In genomic region chr9:111986035-111986556, GRCh38 we compare ENCODE assay signal across 15 cellular contexts.
DNase-seq lines count a peak whose midpoint lies in the region; ATAC-seq, FAIRE-seq and TF ChIP-seq lines count a peak whose summit lies in the region.
"Had no signal": no experiment of that assay in that cellular context is flagged by ENCODE, and none has a peak within 500 bp of the region (broad histone marks: within the 10 kb centered on the region; RNA-seq: fewer than 3 reads in every experiment).

No MANE protein-coding gene starts in this region.

- no peak overlapping the region for H3K23ac ChIP-seq in mesenchymal stem cell (ENCODE audit: low read length in 2 of 2)

- ATAC-seq in HepG2 (no peak), GM12878 (peak; percentile 5), SK-N-SH treated with all-trans-retinoic acid at 6 μM for 48 hours (no peak), GM21723 (IDR thresholded peaks at IDR 0.05; ENCODE audit: unreplicated experiment) (no peak)

- TF ChIP-seq RAD21 in liver (IDR thresholded peaks at IDR 0.05) = no peak
- no peak for TF ChIP-seq RAD21 in HepG2 (CRISPR knock-in tag; IDR thresholded peaks at IDR 0.05)
- no peak for TF ChIP-seq RAD21 in GM12878 (IDR thresholded peaks at IDR 0.05; ENCODE audit: insufficient read depth, low read depth, low read length)

- H2AFZ ChIP-seq in HepG2 (ENCODE audit: low read length) (no peak overlapping the region), GM12878 (ENCODE audit: control insufficient read depth, low read depth, low read length) (peak overlapping the region; percentile 53), mesenchymal stem cell (ENCODE audit: low read depth, low read length) (no peak overlapping the region)
- H2AFZ ChIP-seq: neural progenitor cell had no signal

- H3K9me3 ChIP-seq in liver (ENCODE audit: control insufficient read depth in 4 of 4, low read length in 3 of 4) (no peaks in the 10 kb centered on the region), HepG2 (ENCODE audit: low read length) (no peaks in the 10 kb centered on the region), GM12878 (replicated peaks; ENCODE audit: control insufficient read depth, insufficient read depth, low read length) (no peaks in the 10 kb centered on the region; the same call in none of the 3 replicates), mesenchymal stem cell (ENCODE audit: control insufficient read depth, low read length) (no peaks in the 10 kb centered on the region)

- H3K27ac ChIP-seq in liver (ENCODE audit: low read depth in 1 of 2, low read length in 2 of 2) = peak overlapping the region; percentile 2 to 50
- no peak overlapping the region for H3K27ac ChIP-seq in HepG2 (ENCODE audit: extremely low read length, insufficient read depth, low read length)
- peak overlapping the region; percentile 99 for H3K27ac ChIP-seq in GM12878 (ENCODE audit: control insufficient read depth, insufficient read depth)
- H3K27ac ChIP-seq in mesenchymal stem cell (ENCODE audit: low read length, poor library complexity, severe bottlenecking) = no peak overlapping the region
- H3K27ac ChIP-seq: KMS-11, neural progenitor cell had no signal

- FAIRE-seq in HepG2 (lab: Jason Lieb, UNC) (no peak), GM12878 (lab: Jason Lieb, UNC) (no peak)

- H3K79me2 ChIP-seq in HepG2 (ENCODE audit: insufficient read depth, low read length) = no peaks in the 10 kb centered on the region
- no peaks in the 10 kb centered on the region for H3K79me2 ChIP-seq in GM12878 (ENCODE audit: control insufficient read depth, insufficient read depth, low read length)

- no peaks in the 10 kb centered on the region for H3K4me1 ChIP-seq in liver (ENCODE audit: control insufficient read depth in 4 of 4, insufficient read depth in 4 of 4, low read length in 3 of 4)
- H3K4me1 ChIP-seq in HepG2 (ENCODE audit: insufficient read depth, low read length) = no peaks in the 10 kb centered on the region
- H3K4me1 ChIP-seq in GM12878 (ENCODE audit: control insufficient read depth, insufficient read depth, low read length) = peaks cover 67% of the 10 kb centered on the region
- H3K4me1 ChIP-seq in mesenchymal stem cell (ENCODE audit: control insufficient read depth, insufficient read depth, low read depth, low read length) = no peaks in the 10 kb centered on the region
- H3K4me1 ChIP-seq: neural progenitor cell had no signal

- no peaks in the 10 kb centered on the region for H4K20me1 ChIP-seq in HepG2 (ENCODE audit: insufficient read depth, low read length)
- H4K20me1 ChIP-seq in GM12878 (ENCODE audit: control insufficient read depth, insufficient read depth) = no peaks in the 10 kb centered on the region

- H3K14ac ChIP-seq in mesenchymal stem cell (ENCODE audit: low read length in 2 of 2) = no peak overlapping the region

- no peak overlapping the region for H4K91ac ChIP-seq in mesenchymal stem cell (ENCODE audit: low read length)

- RAD21 ChIA-PET in GM12878 (lab: Charles Lee; ENCODE audit: unreplicated experiment) = interaction anchor here (0.7 to 9.8 kb wide), 22 partner anchors 8 to 128 kb away, joined by 3 to 174 read pairs (median 12); partner anchors contain the start of gene UGCG

- H3K27ac Mint-ChIP-seq in nephron progenitor cell = no peak overlapping the region
- H3K27ac Mint-ChIP-seq: neural progenitor cell, type B pancreatic cell had no signal

- H2BK120ac ChIP-seq in mesenchymal stem cell (ENCODE audit: low read depth, low read length) = no peak overlapping the region

- H2BK12ac ChIP-seq in mesenchymal stem cell (ENCODE audit: low read length in 2 of 2) = no peak overlapping the region

- peaks cover 3% of the 10 kb centered on the region for H3K9me3 Mint-ChIP-seq in nephron progenitor cell
- H3K9me3 Mint-ChIP-seq: neural progenitor cell, type B pancreatic cell had no signal

- H3K4me3 ChIP-seq in liver (ENCODE audit: low read depth in 1 of 3, low read length in 3 of 3) (no peak overlapping the region), HepG2 (replicated peaks in 1 of 3; ENCODE audit: insufficient read depth in 1 of 3, low read depth in 2 of 3, low read length in 3 of 3) (no peak overlapping the region), GM12878 (no peak overlapping the region), mesenchymal stem cell (ENCODE audit: insufficient read depth in 1 of 2, low read depth in 1 of 2, low read length in 2 of 2) (no peak overlapping the region)
- H3K4me3 ChIP-seq: neural progenitor cell had no signal

- CTCF ChIA-PET in HepG2 (lab: Yijun Ruan, JAX; ENCODE audit: low intra/inter-chr PET ratio, low total read pairs) (no interaction called here), GM12878 (lab: Yijun Ruan, JAX) (interaction anchor here (0.6 to 4.2 kb wide), 16 partner anchors 9 to 958 kb away, joined by 3 to 25 read pairs (median 10); partner anchors contain the start of gene UGCG)

- H3K27me3 ChIP-seq in liver (ENCODE audit: control insufficient read depth in 4 of 4, insufficient read depth in 4 of 4, low read length in 3 of 4) (no peaks in the 10 kb centered on the region), HepG2 (ENCODE audit: control insufficient read depth in 1 of 2, insufficient read depth in 2 of 2, low read length in 2 of 2) (peaks cover 0 to 19% of the 10 kb centered on the region in 2 experiments; a peak in 2 of 5 replicates), GM12878 (replicated peaks in 1 of 2; ENCODE audit: control insufficient read depth in 2 of 2, insufficient read depth in 2 of 2, low read length in 1 of 2) (no peaks in the 10 kb centered on the region), mesenchymal stem cell (ENCODE audit: control insufficient read depth in 1 of 2, insufficient read depth in 1 of 2, low read length in 2 of 2) (no peaks in the 10 kb centered on the region)
- H3K27me3 ChIP-seq: neural progenitor cell had no signal

- POLR2A ChIA-PET in HepG2 (lab: Yijun Ruan, JAX) = no interaction called here
- POLR2A ChIA-PET in GM12878 (lab: Charles Lee) = interaction anchor here (0.6 to 13.2 kb wide), 23 partner anchors 8 to 88 kb away, joined by 3 to 158 read pairs (median 4); no protein-coding TSS in a partner anchor

- TF ChIP-seq EP300 in HepG2 (IDR thresholded peaks at IDR 0.05; ENCODE audit: low read depth in 2 of 2, low read length in 2 of 2) (no peak), HepG2 (CRISPR knock-in tag; IDR thresholded peaks at IDR 0.05; ENCODE audit: borderline replicate concordance) (no peak), GM12878 (IDR thresholded peaks at IDR 0.05; ENCODE audit: borderline replicate concordance in 1 of 2, control insufficient read depth in 1 of 2, low read depth in 2 of 2, low read length in 2 of 2) (peak in 1 of 2 experiments; percentile 22; a peak in 1 of 4 replicates)

- DNase-seq in HepG2 (ENCODE audit: low spot score) (no peak), GM12878 (ENCODE audit: low read depth, low spot score) (no peak), mesenchymal stem cell (peak; percentile 40), posterior cingulate gyrus (no peak), nephron progenitor cell (no peak)
- DNase-seq: left cardiac atrium, NCI-H1417 treated with DMSO at 0.1 percent for 48 hours, NCI-H524, T1000 had no signal

- no peaks in the 10 kb centered on the region for H3K79me1 ChIP-seq in mesenchymal stem cell (replicated peaks; ENCODE audit: low read length, poor library complexity, severe bottlenecking)

- no peaks in the 10 kb centered on the region for H3K36me3 Mint-ChIP-seq in nephron progenitor cell (ENCODE audit: low read depth)
- H3K36me3 Mint-ChIP-seq: neural progenitor cell, type B pancreatic cell had no signal

- peaks cover 2% of the 10 kb centered on the region for H3K27me3 Mint-ChIP-seq in nephron progenitor cell (ENCODE audit: low read depth, poor library complexity)
- H3K27me3 Mint-ChIP-seq: type B pancreatic cell had no signal

- no peak overlapping the region for H3K18ac ChIP-seq in mesenchymal stem cell (ENCODE audit: low read depth in 1 of 2, low read length in 2 of 2)

- intact Hi-C loops in HepG2 (cut with micrococcal nuclease; ENCODE audit: unreplicated experiment) = no loop called here
- intact Hi-C loops in GM12878 (cut with micrococcal nuclease; ENCODE audit: unreplicated experiment) = loop anchor here (10.0 kb wide), 1 partner anchor 221 kb away; no protein-coding TSS in a partner anchor
- intact Hi-C loops in posterior cingulate gyrus (cut with DNase I) = no loop called here

- SMC1A ChIA-PET in GM12878 (lab: Charles Lee; ENCODE audit: uncharacterized antibody, unreplicated experiment) = interaction anchor here (0.7 to 14.9 kb wide), 28 partner anchors 7 to 227 kb away, joined by 3 to 313 read pairs (median 8); partner anchors contain the start of gene UGCG

- H3K4me2 ChIP-seq in HepG2 (ENCODE audit: low read depth, low read length) (no peak overlapping the region), GM12878 (ENCODE audit: control insufficient read depth, insufficient read depth) (peak overlapping the region; percentile 39), mesenchymal stem cell (ENCODE audit: low read length, poor library complexity, severe bottlenecking) (no peak overlapping the region)
- H3K4me2 ChIP-seq: KMS-11, neural progenitor cell had no signal

- no peak overlapping the region for H4K8ac ChIP-seq in mesenchymal stem cell (ENCODE audit: low read length)

- no peak overlapping the region for H2AK5ac ChIP-seq in mesenchymal stem cell (ENCODE audit: low read length, severe bottlenecking)

- in situ Hi-C loops in HepG2 (cut with HindIII; ENCODE audit: extremely low pct_ligation_motif_present, low pct_unique_long_range_greater_than_20kb) = no loop called here
- in situ Hi-C loops in GM12878 (cut with MboI) = no loop called here

- no peak for TF ChIP-seq CTCF in liver (IDR thresholded peaks at IDR 0.05; ENCODE audit: low read depth, low read length, missing input control)
- no peak for TF ChIP-seq CTCF in HepG2 (CRISPR knock-in tag; IDR thresholded peaks at IDR 0.05)
- TF ChIP-seq CTCF in GM12878 (IDR thresholded peaks at IDR 0.05 in 2 of 3, conservative IDR thresholded peaks at IDR 0.05 in 1 of 3; ENCODE audit: control insufficient read depth in 2 of 3, extremely low read depth in 1 of 3, insufficient read depth in 1 of 3, low read depth in 3 of 3, low read length in 3 of 3) = no peak
- no peak for TF ChIP-seq CTCF in nephron progenitor cell (IDR thresholded peaks at IDR 0.05)

- peaks cover 5% of the 10 kb centered on the region for H3K4me1 Mint-ChIP-seq in nephron progenitor cell
- H3K4me1 Mint-ChIP-seq: neural progenitor cell had no signal

- H3K36me3 ChIP-seq in liver (ENCODE audit: control insufficient read depth in 4 of 4, insufficient read depth in 3 of 4, low read depth in 1 of 4, low read length in 3 of 4) = no peaks in the 10 kb centered on the region
- H3K36me3 ChIP-seq in HepG2 (replicated peaks in 1 of 2; ENCODE audit: control insufficient read depth in 1 of 2, insufficient read depth in 2 of 2, low read length in 2 of 2) = no peaks in the 10 kb centered on the region
- no peaks in the 10 kb centered on the region for H3K36me3 ChIP-seq in GM12878 (ENCODE audit: control insufficient read depth in 2 of 2, insufficient read depth in 2 of 2, low read length in 1 of 2)
- no peaks in the 10 kb centered on the region for H3K36me3 ChIP-seq in mesenchymal stem cell (ENCODE audit: control insufficient read depth in 1 of 2, insufficient read depth in 2 of 2, low read depth in 1 of 2, low read length in 2 of 2)
- H3K36me3 ChIP-seq: neural progenitor cell had no signal

- no peak overlapping the region for H2BK5ac ChIP-seq in mesenchymal stem cell (ENCODE audit: low read depth, low read length, poor library complexity, severe bottlenecking)

- no peak overlapping the region for H3K9ac ChIP-seq in liver (ENCODE audit: low read depth in 1 of 2, low read length in 2 of 2)
- H3K9ac ChIP-seq in HepG2 (ENCODE audit: insufficient read depth, low read depth, low read length) = no peak overlapping the region
- H3K9ac ChIP-seq in GM12878 (ENCODE audit: control insufficient read depth, insufficient read depth, low read length) = peak overlapping the region; percentile 43
- no peak overlapping the region for H3K9ac ChIP-seq in mesenchymal stem cell (ENCODE audit: low read length)
- H3K9ac ChIP-seq: KMS-11, neural progenitor cell had no signal

- WGBS in liver = 78% methylated on average over 6 of the region's 6 CpGs
- 40% methylated on average over 6 of the region's 6 CpGs for WGBS in HepG2 (ENCODE audit: low lambda C conversion rate)
- WGBS in GM12878 (ENCODE audit: insufficient coverage, insufficient replicate concordance, low lambda C conversion rate, missing lambda C conversion rate) = 21% methylated on average over 5 of the region's 6 CpGs
- WGBS in mesenchymal stem cell = 56% methylated on average over 4 of the region's 6 CpGs

- BruUV-seq in HepG2 (replicated peaks; lab: Mats Ljungman, UMichigan) (no TSS peak), GM12878 (replicated peaks; lab: Mats Ljungman, UMichigan) (no TSS peak)

- no peak overlapping the region for H3K4me3 Mint-ChIP-seq in nephron progenitor cell
- H3K4me3 Mint-ChIP-seq: neural progenitor cell, type B pancreatic cell had no signal

- TF ChIP-seq POLR2A in HepG2 (IDR thresholded peaks at IDR 0.05; ENCODE audit: insufficient read depth in 1 of 2, low read depth in 2 of 2, low read length in 2 of 2) (no peak), GM12878 (IDR thresholded peaks at IDR 0.05; ENCODE audit: low read depth, low read length) (no peak)

- no peak overlapping the region for H2BK15ac ChIP-seq in mesenchymal stem cell (ENCODE audit: low read depth, poor library complexity, severe bottlenecking)

- H3K4ac ChIP-seq in mesenchymal stem cell (ENCODE audit: low read depth in 1 of 2, low read length in 2 of 2) = no peak overlapping the region

Comparison
In these comparisons a context has a peak if more than half of its experiments do, and no peak if none do; other contexts are left out.
1. H3K27ac ChIP-seq: peak in liver (2 of 2) and GM12878 (single experiment); none in HepG2 (single experiment) and mesenchymal stem cell (single experiment).